ENCODE assay signal across 10 cellular contexts in genomic region chr11:113859665-113860064, GRCh38. TPM values are rescaled to one million over a fixed set of nuclear protein-coding genes. Genes with fewer than 3 reads are reported as not detected.
DNase-seq lines count a peak whose midpoint lies in the region; ATAC-seq lines count a peak whose summit lies in the region.
"Had no signal": no experiment of that assay in that cellular context is flagged by ENCODE, and none has a peak within 500 bp of the region (broad histone marks: within the 10 kb centered on the region; RNA-seq: fewer than 3 reads in every experiment).

No MANE protein-coding gene starts in this region.

- peaks cover 3% of the 10 kb centered on the region for H3K79me1 ChIP-seq in mesendoderm (ENCODE audit: low read length)

- no peaks in the 10 kb centered on the region for H3K9me3 Mint-ChIP-seq in activated T-helper 1 cell treated with anti-CD3 and anti-CD28 coated beads, Interleukin-12 subunit alpha, Interleukin-12 subunit beta, Interleukin-2, Interleukin-4 antibody, amounts not matched to agents 30 ng/mL and 10 ng/mL and 1 ng/mL, durations not matched to agents 14 hours and 24 hours and 36 hours

- H2AK5ac ChIP-seq in mesendoderm (ENCODE audit: low read length), result no peak overlapping the region

- H3K27me3 ChIP-seq in HUES48 (ENCODE audit: control insufficient read depth, insufficient read depth, low read length), result no peaks in the 10 kb centered on the region
- no peaks in the 10 kb centered on the region for H3K27me3 ChIP-seq in mesendoderm (ENCODE audit: insufficient read depth, low read length, poor library complexity)

- H3K36me3 ChIP-seq in HUES48 (ENCODE audit: control insufficient read depth, insufficient read depth, low read length) (peaks cover 5% of the 10 kb centered on the region), mesendoderm (ENCODE audit: control insufficient read depth, insufficient read depth, low read length) (peaks cover 1% of the 10 kb centered on the region)

- H3K23ac ChIP-seq in mesendoderm (ENCODE audit: low read length), result no peak overlapping the region

- H3K79me2 ChIP-seq in mesendoderm (ENCODE audit: control insufficient read depth, insufficient read depth, low read length), result peaks cover 29% of the 10 kb centered on the region

- peaks cover 14% of the 10 kb centered on the region for H3K36me3 Mint-ChIP-seq in activated T-helper 1 cell treated with anti-CD3 and anti-CD28 coated beads, Interleukin-12 subunit alpha, Interleukin-12 subunit beta, Interleukin-2, Interleukin-4 antibody, amounts not matched to agents 30 ng/mL and 10 ng/mL and 1 ng/mL, durations not matched to agents 14 hours and 24 hours and 36 hours (ENCODE audit: low read depth)

- H3K4me3 ChIP-seq in HUES48 (ENCODE audit: low read depth, low read length) (0 out of 2 replicates have a peak overlapping the region, but pooled peaks have one; percentile 9), mesendoderm (ENCODE audit: low read length) (no peak overlapping the region)

- H2BK15ac ChIP-seq in mesendoderm (replicated peaks; ENCODE audit: low read depth), result no peak overlapping the region

- peaks cover 36% of the 10 kb centered on the region for H3K4me1 Mint-ChIP-seq in activated T-helper 1 cell treated with anti-CD3 and anti-CD28 coated beads, Interleukin-12 subunit alpha, Interleukin-12 subunit beta, Interleukin-2, Interleukin-4 antibody, amounts not matched to agents 30 ng/mL and 10 ng/mL and 1 ng/mL, durations not matched to agents 14 hours and 24 hours and 36 hours (ENCODE audit: low read depth)

- H3K56ac ChIP-seq in mesendoderm (ENCODE audit: low read length), result no peak overlapping the region

- H3K9ac ChIP-seq in HUES48 (ENCODE audit: low read depth, low read length) (peak overlapping the region; percentile 45; the same call in 1 of the 2 replicates), mesendoderm (ENCODE audit: low read length) (peak overlapping the region; percentile 14)

- H3K4me2 ChIP-seq in mesendoderm (ENCODE audit: low read length), result no peak overlapping the region

- H4K5ac ChIP-seq in mesendoderm (ENCODE audit: low read length), result no peak overlapping the region

- peak overlapping the region; percentile 28 for H3K4me3 Mint-ChIP-seq in activated T-helper 1 cell treated with anti-CD3 and anti-CD28 coated beads, Interleukin-12 subunit alpha, Interleukin-12 subunit beta, Interleukin-2, Interleukin-4 antibody, amounts not matched to agents 30 ng/mL and 10 ng/mL and 1 ng/mL, durations not matched to agents 14 hours and 24 hours and 36 hours

- H4K8ac ChIP-seq in mesendoderm (ENCODE audit: low read depth, low read length), result no peak overlapping the region

- ATAC-seq in GM21447 (IDR thresholded peaks at IDR 0.05; ENCODE audit: unreplicated experiment), result no peak
- ATAC-seq: right cardiac atrium had no signal

- H3K4me1 ChIP-seq in HUES48 (ENCODE audit: control insufficient read depth, insufficient read depth, low read length) (peaks cover 65% of the 10 kb centered on the region), mesendoderm (ENCODE audit: control insufficient read depth, low read depth, low read length) (peaks cover 6% of the 10 kb centered on the region)

- no peak overlapping the region for H2BK120ac ChIP-seq in mesendoderm (ENCODE audit: low read depth, low read length)

- intact Hi-C loops in activated T-helper 1 cell treated with anti-CD3 and anti-CD28 coated beads, Interleukin-12 subunit alpha, Interleukin-12 subunit beta, Interleukin-2, Interleukin-4 antibody, amounts not matched to agents 30 ng/mL and 10 ng/mL and 1 ng/mL, durations not matched to agents 14 hours and 24 hours and 36 hours (cut with micrococcal nuclease), result no loop called here

- no peaks in the 10 kb centered on the region for H3K9me3 ChIP-seq in HUES48 (ENCODE audit: control insufficient read depth, insufficient read depth, low read length)

- no peaks in the 10 kb centered on the region for H3K27me3 Mint-ChIP-seq in activated T-helper 1 cell treated with anti-CD3 and anti-CD28 coated beads, Interleukin-12 subunit alpha, Interleukin-12 subunit beta, Interleukin-2, Interleukin-4 antibody, amounts not matched to agents 30 ng/mL and 10 ng/mL and 1 ng/mL, durations not matched to agents 14 hours and 24 hours and 36 hours (ENCODE audit: insufficient read depth)

- H3K27ac Mint-ChIP-seq in activated T-helper 1 cell treated with anti-CD3 and anti-CD28 coated beads, Interleukin-12 subunit alpha, Interleukin-12 subunit beta, Interleukin-2, Interleukin-4 antibody, amounts not matched to agents 30 ng/mL and 10 ng/mL and 1 ng/mL, durations not matched to agents 14 hours and 24 hours and 36 hours, result peak overlapping the region; percentile 72

- peak; percentile 68 for DNase-seq in ELF-1 (ENCODE audit: low read depth, low spot score)
- peak; percentile 15 for DNase-seq in activated T-helper 1 cell treated with anti-CD3 and anti-CD28 coated beads, Interleukin-12 subunit alpha, Interleukin-12 subunit beta, Interleukin-2, Interleukin-4 antibody, amounts not matched to agents 30 ng/mL and 10 ng/mL and 1 ng/mL, durations not matched to agents 14 hours and 24 hours and 36 hours (ENCODE audit: low spot score)
- peak; percentile 81 for DNase-seq in mesendoderm
- DNase-seq in COLO829 (ENCODE audit: low spot score), result no peak
- no peak for DNase-seq in H4 (ENCODE audit: low spot score)
- DNase-seq: NCI-H2227 treated with DMSO at 0.1 percent for 48 hours, right cardiac atrium, substantia nigra had no signal

- no peak overlapping the region for H3K4ac ChIP-seq in mesendoderm (ENCODE audit: low read depth, low read length)

- H3K27ac ChIP-seq in HUES48 (ENCODE audit: low read depth, low read length), result peak overlapping the region; percentile 90
- H3K27ac ChIP-seq in mesendoderm (ENCODE audit: low read depth, low read length), result peak overlapping the region; percentile 70

- no peak overlapping the region for H3K18ac ChIP-seq in mesendoderm (ENCODE audit: low read length)

- H2BK5ac ChIP-seq in mesendoderm (ENCODE audit: low read length), result no peak overlapping the region

RNA-seq across cellular contexts. Expression of gene USP28, which starts 15.7 kb away (rescaled TPM):
- total RNA-seq in activated T-helper 1 cell treated with anti-CD3 and anti-CD28 coated beads, Interleukin-12 subunit alpha, Interleukin-12 subunit beta, Interleukin-2, Interleukin-4 antibody, amounts not matched to agents 30 ng/mL and 10 ng/mL and 1 ng/mL, durations not matched to agents 14 hours and 24 hours and 36 hours, result 29.0 and 30.9 TPM in 2 replicates
- 34.2 TPM for polyA plus RNA-seq in mesendoderm (2013, experiment 1 of 2)
- 34.9 TPM for polyA plus RNA-seq in mesendoderm (2013, experiment 2 of 2)
- 20.5 and 32.0 TPM in 2 replicates for total RNA-seq in H4 (2014; rRNA removed; shearing (Covaris generic))

RNA-seq across cellular contexts. Expression of gene HTR3B, which starts 44.9 kb away (rescaled TPM):
- total RNA-seq in activated T-helper 1 cell treated with anti-CD3 and anti-CD28 coated beads, Interleukin-12 subunit alpha, Interleukin-12 subunit beta, Interleukin-2, Interleukin-4 antibody, amounts not matched to agents 30 ng/mL and 10 ng/mL and 1 ng/mL, durations not matched to agents 14 hours and 24 hours and 36 hours, result not detected in 2 replicates
- polyA plus RNA-seq in mesendoderm (2013, experiment 1 of 2), result 0.13 TPM
- polyA plus RNA-seq in mesendoderm (2013, experiment 2 of 2), result 0.14 TPM
- not detected in 2 replicates for total RNA-seq in H4 (2014; rRNA removed; shearing (Covaris generic))
- total RNA-seq: right cardiac atrium had no signal
- polyA plus RNA-seq: right cardiac atrium had no signal

Comparison
In these comparisons a context has a peak if more than half of its experiments do, and no peak if none do; other contexts are left out.
1. DNase-seq: peak in ELF-1 (single experiment), activated T-helper 1 cell treated with anti-CD3 and anti-CD28 coated beads, Interleukin-12 subunit alpha, Interleukin-12 subunit beta, Interleukin-2, Interleukin-4 antibody, amounts not matched to agents 30 ng/mL and 10 ng/mL and 1 ng/mL, durations not matched to agents 14 hours and 24 hours and 36 hours (single experiment) and mesendoderm (single experiment); none in COLO829 (single experiment) and H4 (single experiment).